Comparison of ENCODE assay signal across 3 cellular contexts in genomic region chrX:10649286-10649685, GRCh38.
TF ChIP-seq lines count a peak whose summit lies in the region.

No MANE protein-coding gene starts in this region.

TF ChIP-seq in IMR-90, 13 proteins besides CTCF, POLR2A, EP300 and RAD21:
- no peak for TF ChIP-seq RFX5 (IDR thresholded peaks at IDR 0.05; ENCODE audit: low read depth, low read length)

TF ChIP-seq in H1, 55 proteins besides CTCF, POLR2A, EP300 and RAD21:
- TF ChIP-seq CHD2 (IDR thresholded peaks at IDR 0.05; ENCODE audit: low read length) (no peak), USF2 (IDR thresholded peaks at IDR 0.05; ENCODE audit: low read length) (no peak), RBBP5 (IDR thresholded peaks at IDR 0.05; ENCODE audit: borderline replicate concordance, low read depth, low read length) (no peak), E2F6 (IDR thresholded peaks at IDR 0.05) (no peak), SRF (IDR thresholded peaks at IDR 0.05; ENCODE audit: low read depth, low read length) (no peak), TEAD4 (IDR thresholded peaks at IDR 0.05; ENCODE audit: low read depth, low read length) (no peak)

TF ChIP-seq in SK-N-SH, 30 proteins besides CTCF, POLR2A, EP300 and RAD21:
- TF ChIP-seq TCF12 (IDR thresholded peaks at IDR 0.05) = no peak
- no peak for TF ChIP-seq YY1 (IDR thresholded peaks at IDR 0.05; ENCODE audit: low read depth)
- no peak for TF ChIP-seq ELF1 (IDR thresholded peaks at IDR 0.05)
- TF ChIP-seq MEF2A (IDR thresholded peaks at IDR 0.05; ENCODE audit: borderline replicate concordance, low read depth) = no peak
- TF ChIP-seq USF2 (IDR thresholded peaks at IDR 0.05; ENCODE audit: borderline replicate concordance, low read depth, low read length) = no peak
- TF ChIP-seq FOSL2 (IDR thresholded peaks at IDR 0.05; ENCODE audit: borderline replicate concordance, low read depth) = no peak
- TF ChIP-seq RCOR1 (IDR thresholded peaks at IDR 0.05; ENCODE audit: low read length) = no peak
- TF ChIP-seq NFIC (IDR thresholded peaks at IDR 0.05; ENCODE audit: borderline replicate concordance) = no peak
- no peak for TF ChIP-seq SIN3A (IDR thresholded peaks at IDR 0.05; ENCODE audit: borderline replicate concordance, low read depth, low read length)
- no peak for TF ChIP-seq EZH2phosphoT487 (IDR thresholded peaks at IDR 0.05; ENCODE audit: borderline replicate concordance, low read depth)
- no peak for TF ChIP-seq TEAD4 (IDR thresholded peaks at IDR 0.05; ENCODE audit: borderline replicate concordance, insufficient read depth)
- TF ChIP-seq MAX (IDR thresholded peaks at IDR 0.05; ENCODE audit: low read depth) = no peak
- no peak for TF ChIP-seq NRF1 (IDR thresholded peaks at IDR 0.05; ENCODE audit: low read depth, low read length)
- TF ChIP-seq GABPA (IDR thresholded peaks at IDR 0.05; ENCODE audit: low read depth) = no peak
- TF ChIP-seq POLR2AphosphoS5 (IDR thresholded peaks at IDR 0.05; ENCODE audit: low read depth, low read length) = no peak
- TF ChIP-seq TAF1 (IDR thresholded peaks at IDR 0.05; ENCODE audit: borderline replicate concordance, low read depth, low read length) = no peak
- TF ChIP-seq USF1 (IDR thresholded peaks at IDR 0.05; ENCODE audit: borderline replicate concordance, low read depth) = no peak
- TF ChIP-seq RFX5 (IDR thresholded peaks at IDR 0.05; ENCODE audit: low read length) = no peak
- TF ChIP-seq PBX3 (IDR thresholded peaks at IDR 0.05) = no peak
